ENCODE assay signal across 8 cellular contexts in genomic region chr19:13834308-13834790, GRCh38. TPM values are rescaled to one million over a fixed set of nuclear protein-coding genes. Genes with fewer than 3 reads are reported as not detected.
DNase-seq lines count a peak whose midpoint lies in the region; ATAC-seq and TF ChIP-seq lines count a peak whose summit lies in the region.

No MANE protein-coding gene starts in this region.

- DNase-seq in ELR (ENCODE audit: low read depth) (peak; percentile 92), SK-N-SH (no peak), epithelial cell of esophagus (ENCODE audit: low read depth) (peak; percentile 91), trophoblast cell (peak; percentile 95 to 96), NCI-H2227 treated with DMSO at 0.1 percent for 48 hours (lab: John Stamatoyannopoulos, UW) (no peak)

- H3K27ac ChIP-seq in SK-N-SH (ENCODE audit: low read depth in 2 of 2, low read length in 1 of 2), result peak overlapping the region; percentile 8 to 97
- no peak overlapping the region for H3K27ac ChIP-seq in trophoblast cell (ENCODE audit: low read depth, low read length)

- H3K4me2 ChIP-seq in SK-N-SH, result peak overlapping the region; percentile 39
- H3K4me2 ChIP-seq in trophoblast cell (ENCODE audit: low read length), result peak overlapping the region; percentile 22

- H3K4ac ChIP-seq in trophoblast cell (ENCODE audit: low read depth, low read length), result no peak overlapping the region

- no peak for TF ChIP-seq EP300 in SK-N-SH (IDR thresholded peaks at IDR 0.05; ENCODE audit: borderline replicate concordance in 1 of 2, low read depth in 1 of 2, low read length in 1 of 2)

- WGBS in SK-N-SH (ENCODE audit: low lambda C conversion rate), result 80% methylated on average over 4 of the region's 9 CpGs
- no CpG with 5 or more reads among the region's 9 CpGs for WGBS in trophoblast cell (ENCODE audit: extremely low coverage, insufficient coverage, insufficient read length)

- POLR2A ChIA-PET in SK-N-SH (lab: Yijun Ruan, JAX), result no interaction called here

- H3K27me3 ChIP-seq in SK-N-SH (ENCODE audit: insufficient read depth) (no peaks in the 10 kb centered on the region), trophoblast cell (ENCODE audit: insufficient read depth, low read length) (no peaks in the 10 kb centered on the region)

- H3K9me2 ChIP-seq in SK-N-SH, result no peaks in the 10 kb centered on the region

- H3K79me2 ChIP-seq in SK-N-SH (ENCODE audit: insufficient read depth) (peaks cover 54% of the 10 kb centered on the region), trophoblast cell (ENCODE audit: control insufficient read depth, insufficient read depth, low read length, poor library complexity) (peaks cover 16% of the 10 kb centered on the region)

- H3K18ac ChIP-seq in trophoblast cell (ENCODE audit: low read length), result no peak overlapping the region

- peaks cover 9% of the 10 kb centered on the region for H3K79me1 ChIP-seq in trophoblast cell (ENCODE audit: low read length)

- H3K36me3 ChIP-seq in SK-N-SH (replicated peaks in 1 of 2; ENCODE audit: control insufficient read depth in 1 of 2, insufficient read depth in 2 of 2, low read length in 1 of 2) (peaks cover 23 to 62% of the 10 kb centered on the region in 2 experiments), trophoblast cell (ENCODE audit: control insufficient read depth in 1 of 2, insufficient read depth in 2 of 2, low read length in 2 of 2) (peaks cover 59 to 62% of the 10 kb centered on the region in 2 experiments)

- H3K4me3 ChIP-seq in SK-N-SH (ENCODE audit: low read depth in 2 of 2, low read length in 1 of 2), result no peak overlapping the region
- no peak overlapping the region for H3K4me3 ChIP-seq in epithelial cell of esophagus (ENCODE audit: low read length)
- no peak overlapping the region for H3K4me3 ChIP-seq in trophoblast cell (ENCODE audit: low read depth, low read length)

- H3K4me1 ChIP-seq in SK-N-SH (ENCODE audit: control insufficient read depth in 1 of 2, insufficient read depth in 2 of 2, low read depth in 1 of 2, low read length in 1 of 2) (peaks cover 44 to 47% of the 10 kb centered on the region in 2 experiments), trophoblast cell (ENCODE audit: control insufficient read depth in 1 of 2, insufficient read depth in 2 of 2, low read length in 2 of 2) (peaks cover 18 to 33% of the 10 kb centered on the region in 2 experiments)

- no peak overlapping the region for H3K14ac ChIP-seq in trophoblast cell (ENCODE audit: low read length)

- peak overlapping the region; percentile 1 for H4K8ac ChIP-seq in trophoblast cell (ENCODE audit: low read depth, low read length)

- H3K9me3 ChIP-seq in SK-N-SH (no peaks in the 10 kb centered on the region), trophoblast cell (ENCODE audit: insufficient read depth, low read depth, low read length) (peaks cover 2% of the 10 kb centered on the region)

- peaks cover 94% of the 10 kb centered on the region for H3F3A ChIP-seq in SK-N-SH (replicated peaks; ENCODE audit: insufficient read depth)

- no peak overlapping the region for H3K23ac ChIP-seq in trophoblast cell (ENCODE audit: low read length)

- H2BK5ac ChIP-seq in trophoblast cell (ENCODE audit: low read depth, low read length, poor library complexity), result no peak overlapping the region

- H2AK5ac ChIP-seq in trophoblast cell (ENCODE audit: low read length), result no peak overlapping the region

- H2BK12ac ChIP-seq in trophoblast cell (ENCODE audit: low read length), result no peak overlapping the region

- no peak overlapping the region for H4K12ac ChIP-seq in trophoblast cell (ENCODE audit: low read depth, low read length)

- H4K91ac ChIP-seq in trophoblast cell (ENCODE audit: low read depth, low read length), result no peak overlapping the region

- no peak overlapping the region for H2BK120ac ChIP-seq in trophoblast cell (ENCODE audit: insufficient read depth, low read length, poor library complexity)

- H2AFZ ChIP-seq in SK-N-SH (ENCODE audit: low read depth) (no peak overlapping the region), trophoblast cell (ENCODE audit: insufficient read depth, low read length, poor library complexity) (no peak overlapping the region)

- no peak for ATAC-seq in GM19452 (IDR thresholded peaks at IDR 0.05; ENCODE audit: unreplicated experiment)
- ATAC-seq in HG02798 (IDR thresholded peaks at IDR 0.05; ENCODE audit: poor library complexity, unreplicated experiment), result no peak
- ATAC-seq in HG02642 (IDR thresholded peaks at IDR 0.05; ENCODE audit: poor library complexity, unreplicated experiment), result no peak

- H3K9ac ChIP-seq in SK-N-SH (peak overlapping the region; percentile 33), trophoblast cell (ENCODE audit: low read length) (no peak overlapping the region)

- CTCF ChIA-PET in SK-N-SH (lab: Yijun Ruan, JAX), result interaction anchor here (0.8 to 8.4 kb wide), 3 partner anchors 18 to 30 kb away, joined by 3 to 61 read pairs (median 3); no protein-coding TSS in a partner anchor

- peaks cover 98% of the 10 kb centered on the region for H4K20me1 ChIP-seq in SK-N-SH (ENCODE audit: insufficient read depth)

- no peak for TF ChIP-seq RAD21 in SK-N-SH (IDR thresholded peaks at IDR 0.05; ENCODE audit: low read length)

- TF ChIP-seq CTCF in SK-N-SH (IDR thresholded peaks at IDR 0.05) (no peak), epithelial cell of esophagus (IDR thresholded peaks at IDR 0.05; ENCODE audit: insufficient read depth, low read depth, low read length, missing control alignments) (no peak)

TF ChIP-seq in SK-N-SH, 30 proteins besides CTCF, POLR2A, EP300 and RAD21:
- no peak for TF ChIP-seq NRF1 (IDR thresholded peaks at IDR 0.05; ENCODE audit: low read depth, low read length)
- no peak for TF ChIP-seq RCOR1 (IDR thresholded peaks at IDR 0.05; ENCODE audit: low read length)
- no peak for TF ChIP-seq RXRA (IDR thresholded peaks at IDR 0.05; ENCODE audit: borderline replicate concordance, low read depth)
- no peak for TF ChIP-seq FOSL2 (IDR thresholded peaks at IDR 0.05; ENCODE audit: borderline replicate concordance, low read depth)
- TF ChIP-seq RFX5 (IDR thresholded peaks at IDR 0.05; ENCODE audit: low read length), result no peak
- no peak for TF ChIP-seq SMC3 (IDR thresholded peaks at IDR 0.05; ENCODE audit: low read depth, low read length)
- TF ChIP-seq IRF3 (IDR thresholded peaks at IDR 0.05; ENCODE audit: low read depth, low read length), result no peak

RNA-seq across cellular contexts. Expression of gene ZSWIM4, which starts 39.1 kb away (rescaled TPM):
- 3.5 and 4.7 TPM in 2 replicates for polyA plus RNA-seq in SK-N-SH (2012; rRNA removed)
- polyA plus RNA-seq in SK-N-SH (2012; cell fraction: cytosol; rRNA removed), result 1.8 and 3.1 TPM in 2 replicates
- polyA plus RNA-seq in SK-N-SH (2012; cell fraction: nucleus; rRNA removed), result 7.0 and 7.6 TPM in 2 replicates
- 13.1 and 14.3 TPM in 2 replicates for polyA plus RNA-seq in trophoblast cell (2013)

RNA-seq across cellular contexts. Expression of gene NANOS3, which starts 42.6 kb away (rescaled TPM):
- polyA plus RNA-seq in SK-N-SH (2012; rRNA removed), result 0.53 and 0.57 TPM in 2 replicates
- 0.63 and 0.71 TPM in 2 replicates for polyA plus RNA-seq in SK-N-SH (2012; cell fraction: cytosol; rRNA removed)
- 1.7 and 4.4 TPM in 2 replicates for polyA plus RNA-seq in SK-N-SH (2012; cell fraction: nucleus; rRNA removed)
- 1.8 and 2.0 TPM in 2 replicates for polyA plus RNA-seq in trophoblast cell (2013)

Comparison
In these comparisons a context has a peak if more than half of its experiments do, and no peak if none do; other contexts are left out.
1. DNase-seq: peak in ELR (single experiment), epithelial cell of esophagus (single experiment) and trophoblast cell (2 of 2); none in SK-N-SH (single experiment) and NCI-H2227 treated with DMSO at 0.1 percent for 48 hours (single experiment).